Comparison of ENCODE assay signal across 12 cellular contexts in genomic region chr10:116753759-116754158, GRCh38. TPM values are rescaled to one million over a fixed set of nuclear protein-coding genes. Genes with fewer than 3 reads are reported as not detected.
A peak's percentile ranks its signal among the peaks of the same experiment; 100 is the strongest.
DNase-seq lines count a peak whose midpoint lies in the region; ATAC-seq and TF ChIP-seq lines count a peak whose summit lies in the region.
"Had no signal": no experiment of that assay in that cellular context is flagged by ENCODE, and none has a peak within 500 bp of the region (broad histone marks: within the 10 kb centered on the region; RNA-seq: fewer than 3 reads in every experiment).

No MANE protein-coding gene starts in this region.

- no peak for TF ChIP-seq CTCF in ascending aorta (IDR thresholded peaks at IDR 0.05)

- intact Hi-C loops in ascending aorta (cut with DNase I), result no loop called here

- no peaks in the 10 kb centered on the region for H3K79me1 ChIP-seq in neuronal stem cell (ENCODE audit: low read depth, low read length)

- H2AFZ ChIP-seq in neuronal stem cell (ENCODE audit: low read length), result no peak overlapping the region

- H2BK12ac ChIP-seq in neuronal stem cell (ENCODE audit: low read length), result no peak overlapping the region

- no peak overlapping the region for H2BK5ac ChIP-seq in neuronal stem cell (ENCODE audit: low read length)

- H3K23ac ChIP-seq in neuronal stem cell (ENCODE audit: low read depth, low read length, poor library complexity), result no peak overlapping the region

- H3K4me2 ChIP-seq in neuronal stem cell (ENCODE audit: insufficient read depth, low read length, poor library complexity, severe bottlenecking), result no peak overlapping the region

- CTCF ChIA-PET in activated CD8-positive, alpha-beta memory T cell treated with anti-CD3 and anti-CD28 coated beads, Interleukin-2, amount 10 ng/mL, durations not matched to agents 7 days and 5 days (lab: Charles Lee), result no interaction called here

- peak overlapping the region; percentile 19 to 41 for H3K27ac ChIP-seq in ascending aorta
- H3K27ac ChIP-seq in neuronal stem cell (replicated peaks; ENCODE audit: low read length), result no peak overlapping the region
- H3K27ac ChIP-seq: SJCRH30 had no signal

- no peak overlapping the region for H3K14ac ChIP-seq in neuronal stem cell (ENCODE audit: low read length)

- H2AK5ac ChIP-seq in neuronal stem cell (ENCODE audit: low read depth, low read length), result no peak overlapping the region

- no peak overlapping the region for H4K91ac ChIP-seq in neuronal stem cell (ENCODE audit: low read depth, low read length, poor library complexity)

- H3K9me3 Mint-ChIP-seq in activated CD8-positive, alpha-beta memory T cell treated with anti-CD3 and anti-CD28 coated beads, Interleukin-2, amount 10 ng/mL, durations not matched to agents 7 days and 5 days (ENCODE audit: low read depth), result peaks cover 3% of the 10 kb centered on the region
- H3K9me3 Mint-ChIP-seq: CD8-positive, alpha-beta memory T cell had no signal

- H3K27me3 Mint-ChIP-seq in activated CD8-positive, alpha-beta memory T cell treated with anti-CD3 and anti-CD28 coated beads, Interleukin-2, amount 10 ng/mL, durations not matched to agents 7 days and 5 days, result no peaks in the 10 kb centered on the region

- no peak overlapping the region for H4K8ac ChIP-seq in neuronal stem cell (ENCODE audit: low read depth, low read length)

- WGBS in neuronal stem cell (ENCODE audit: extremely low coverage in 2 of 2, insufficient read length in 2 of 2, insufficient replicate concordance in 1 of 2), 2 donors, result no CpG with 5 or more reads among the region's 8 CpGs

- H3K18ac ChIP-seq in neuronal stem cell (ENCODE audit: low read length), result peak overlapping the region; percentile 44

- no peak overlapping the region for H2BK15ac ChIP-seq in neuronal stem cell (ENCODE audit: low read length)

- DNase-seq in DMS153 treated with DMSO at 0.1 percent for 48 hours (lab: John Stamatoyannopoulos, UW; ENCODE audit: unreplicated experiment), result peak; percentile 42
- DNase-seq in M059J (ENCODE audit: low read depth), result peak; percentile 28
- DNase-seq in ascending aorta (ENCODE audit: low spot score in 2 of 2), result peak; percentile 30 to 86
- DNase-seq in neuronal stem cell (ENCODE audit: low spot score), result no peak
- no peak for DNase-seq in activated CD8-positive, alpha-beta memory T cell treated with anti-CD3 and anti-CD28 coated beads, Interleukin-2, amount 10 ng/mL, durations not matched to agents 7 days and 5 days
- DNase-seq in MV-4-11 (lab: John Stamatoyannopoulos, UW), result no peak
- no peak for DNase-seq in NCI-H82 (lab: John Stamatoyannopoulos, UW)
- DNase-seq: activated T-cell treated with anti-CD3 and anti-CD28 coated beads, Interleukin-2, amount 50 U/mL, for 1 hour; SJCRH30; stimulated activated CD4-positive, alpha-beta T cell treated with anti-CD3 and anti-CD28 coated beads, Interleukin-4, amount 100 ng/mL, for 4 hours; stimulated activated naive CD8-positive, alpha-beta T cell treated with anti-CD3 and anti-CD28 coated beads, Interleukin-15, amount 100 ng/mL, for 72 hours had no signal

- no peak overlapping the region for H3K4me3 ChIP-seq in ascending aorta
- no peak overlapping the region for H3K4me3 ChIP-seq in neuronal stem cell (ENCODE audit: low read length in 2 of 2)
- H3K4me3 ChIP-seq: SJCRH30 had no signal

- peaks cover 0 to 12% of the 10 kb centered on the region in 2 donors for H3K4me1 ChIP-seq in ascending aorta
- H3K4me1 ChIP-seq in neuronal stem cell (ENCODE audit: control insufficient read depth in 2 of 2, insufficient read depth in 1 of 2, low read depth in 1 of 2, low read length in 2 of 2), result no peaks in the 10 kb centered on the region
- H3K4me1 ChIP-seq: SJCRH30 had no signal

- H3K4me1 Mint-ChIP-seq in activated CD8-positive, alpha-beta memory T cell treated with anti-CD3 and anti-CD28 coated beads, Interleukin-2, amount 10 ng/mL, durations not matched to agents 7 days and 5 days, result no peaks in the 10 kb centered on the region
- H3K4me1 Mint-ChIP-seq: CD8-positive, alpha-beta memory T cell; stimulated activated naive CD8-positive, alpha-beta T cell treated with anti-CD3 and anti-CD28 coated beads, Interleukin-15, amount 100 ng/mL, for 72 hours had no signal

- H3K27ac Mint-ChIP-seq in activated CD8-positive, alpha-beta memory T cell treated with anti-CD3 and anti-CD28 coated beads, Interleukin-2, amount 10 ng/mL, durations not matched to agents 7 days and 5 days, result no peak overlapping the region
- H3K27ac Mint-ChIP-seq: CD8-positive, alpha-beta memory T cell; stimulated activated naive CD8-positive, alpha-beta T cell treated with anti-CD3 and anti-CD28 coated beads, Interleukin-15, amount 100 ng/mL, for 72 hours had no signal

- H3K36me3 ChIP-seq in ascending aorta (no peaks in the 10 kb centered on the region), neuronal stem cell (replicated peaks in 1 of 2; ENCODE audit: control insufficient read depth in 2 of 2, insufficient read depth in 2 of 2, low read length in 2 of 2) (no peaks in the 10 kb centered on the region)
- H3K36me3 ChIP-seq: SJCRH30 had no signal

- H2BK120ac ChIP-seq in neuronal stem cell (ENCODE audit: low read depth, low read length), result no peak overlapping the region

- H3K4me3 Mint-ChIP-seq in activated CD8-positive, alpha-beta memory T cell treated with anti-CD3 and anti-CD28 coated beads, Interleukin-2, amount 10 ng/mL, durations not matched to agents 7 days and 5 days, result no peak overlapping the region
- H3K4me3 Mint-ChIP-seq: CD8-positive, alpha-beta memory T cell; stimulated activated naive CD8-positive, alpha-beta T cell treated with anti-CD3 and anti-CD28 coated beads, Interleukin-15, amount 100 ng/mL, for 72 hours had no signal

- H3K4ac ChIP-seq in neuronal stem cell (ENCODE audit: low read length), result no peak overlapping the region

- H3K27me3 ChIP-seq in ascending aorta (no peaks in the 10 kb centered on the region), neuronal stem cell (ENCODE audit: control insufficient read depth in 3 of 3, insufficient read depth in 3 of 3, low read depth in 1 of 3, low read length in 3 of 3) (peaks cover 0 to 8% (median 0%) of the 10 kb centered on the region in 3 experiments)
- H3K27me3 ChIP-seq: SJCRH30 had no signal

- H3K36me3 Mint-ChIP-seq in activated CD8-positive, alpha-beta memory T cell treated with anti-CD3 and anti-CD28 coated beads, Interleukin-2, amount 10 ng/mL, durations not matched to agents 7 days and 5 days, result no peaks in the 10 kb centered on the region

- ATAC-seq in activated CD8-positive, alpha-beta memory T cell treated with anti-CD3 and anti-CD28 coated beads, Interleukin-2, amount 10 ng/mL, durations not matched to agents 7 days and 5 days, result no peak
- ATAC-seq: stimulated activated naive CD8-positive, alpha-beta T cell treated with anti-CD3 and anti-CD28 coated beads, Interleukin-15, amount 100 ng/mL, for 72 hours had no signal

- H3K9me3 ChIP-seq in ascending aorta (no peaks in the 10 kb centered on the region), neuronal stem cell (replicated peaks in 1 of 2; ENCODE audit: control insufficient read depth in 2 of 2, insufficient read depth in 1 of 2, low read depth in 1 of 2, low read length in 2 of 2) (peaks cover 0 to 1% of the 10 kb centered on the region in 2 donors)
- H3K9me3 ChIP-seq: SJCRH30 had no signal

- H3K9ac ChIP-seq in neuronal stem cell (ENCODE audit: low read depth, low read length, poor library complexity), result no peak overlapping the region

RNA-seq across cellular contexts. Expression of gene HSPA12A, which starts 11.4 kb away (rescaled TPM):
- 0.59 and 4.7 TPM in 2 replicates for total RNA-seq in M059J (2014; rRNA removed; shearing (Covaris generic))
- total RNA-seq in ascending aorta, result 5.5 TPM
- 3.1 TPM for polyA plus RNA-seq in neuronal stem cell (2013, experiment 1 of 2)
- polyA plus RNA-seq in neuronal stem cell (2013, experiment 2 of 2), result 3.2 TPM
- not detected for total RNA-seq in activated CD8-positive, alpha-beta memory T cell treated with anti-CD3 and anti-CD28 coated beads, Interleukin-2, amount 10 ng/mL, durations not matched to agents 7 days and 5 days
- polyA plus RNA-seq: CD8-positive, alpha-beta memory T cell had no signal

Comparison
In these comparisons a context has a peak if more than half of its experiments do, and no peak if none do; other contexts are left out.
1. DNase-seq: peak in DMS153 treated with DMSO at 0.1 percent for 48 hours (single experiment), M059J (single experiment) and ascending aorta (2 of 2); none in neuronal stem cell (single experiment), activated CD8-positive, alpha-beta memory T cell treated with anti-CD3 and anti-CD28 coated beads, Interleukin-2, amount 10 ng/mL, durations not matched to agents 7 days and 5 days (single experiment), MV-4-11 (single experiment) and NCI-H82 (single experiment).